Comparison of ENCODE assay signal across 8 cellular contexts in genomic region chr11:120211522-120212258, GRCh38. TPM values are rescaled to one million over a fixed set of nuclear protein-coding genes. Genes with fewer than 3 reads are reported as not detected.
A peak's percentile ranks its signal among the peaks of the same experiment; 100 is the strongest.
DNase-seq lines count a peak whose midpoint lies in the region; ATAC-seq, FAIRE-seq and TF ChIP-seq lines count a peak whose summit lies in the region.

No MANE protein-coding gene starts in this region.

- POLR2A ChIA-PET in K562 (lab: Yijun Ruan, JAX): interaction anchor here (1.1 kb wide), 1 partner anchor 18 kb away, joined by 8 read pairs; no protein-coding TSS in a partner anchor

- 0 out of 3 replicates have a peak, but pooled peaks cover 3% of the 10 kb centered on the region for H3K36me3 ChIP-seq in K562 (ENCODE audit: control insufficient read depth, insufficient read depth, low read length)
- H3K36me3 ChIP-seq in mesenchymal stem cell (ENCODE audit: control insufficient read depth in 1 of 2, insufficient read depth in 2 of 2, low read depth in 1 of 2, low read length in 2 of 2): peaks cover 7 to 26% of the 10 kb centered on the region in 2 experiments

- no peaks in the 10 kb centered on the region for H3K9me3 ChIP-seq in K562 (replicated peaks; ENCODE audit: control insufficient read depth, insufficient read depth, low read depth, low read length)
- no peaks in the 10 kb centered on the region for H3K9me3 ChIP-seq in mesenchymal stem cell (ENCODE audit: control insufficient read depth, low read length)

- peaks cover under 1% of the 10 kb centered on the region; the same call in 1 of the 2 replicates for H4K20me1 ChIP-seq in K562 (replicated peaks; ENCODE audit: control insufficient read depth, insufficient read depth, low read length)

- no peaks in the 10 kb centered on the region for H3K9me3 Mint-ChIP-seq in CD14-positive monocyte

- peak overlapping the region; percentile 80 for H4K91ac ChIP-seq in mesenchymal stem cell (ENCODE audit: low read length)

- H3K9me1 ChIP-seq in K562 (ENCODE audit: control insufficient read depth, insufficient read depth, low read length): no peaks in the 10 kb centered on the region

- H3K9ac ChIP-seq in K562 (ENCODE audit: insufficient read depth in 1 of 2, low read depth in 2 of 2, low read length in 2 of 2): peak overlapping the region; percentile 64 to 93
- peak overlapping the region; percentile 97 for H3K9ac ChIP-seq in mesenchymal stem cell (ENCODE audit: low read length)

- H3K79me1 ChIP-seq in mesenchymal stem cell (replicated peaks; ENCODE audit: low read length, poor library complexity, severe bottlenecking): peaks cover 28% of the 10 kb centered on the region

- WGBS in K562 (ENCODE audit: insufficient coverage, low coverage, missing lambda C conversion rate): 7% methylated on average over 13 of the region's 18 CpGs
- 3% methylated on average over 18 of the region's 18 CpGs for WGBS in mesenchymal stem cell

- intact Hi-C loops in CD14-positive monocyte (cut with micrococcal nuclease) (no loop called here), K562 (cut with micrococcal nuclease) (loop anchor here (10.0 kb wide), 1 partner anchor 857 kb away; no protein-coding TSS in a partner anchor)

- peak overlapping the region; percentile 65 for H2BK120ac ChIP-seq in mesenchymal stem cell (ENCODE audit: low read depth, low read length)

- H2BK5ac ChIP-seq in mesenchymal stem cell (ENCODE audit: low read depth, low read length, poor library complexity, severe bottlenecking): no peak overlapping the region

- in situ Hi-C loops in K562 (cut with MboI): no loop called here

- BruUV-seq in K562 (replicated peaks; lab: Mats Ljungman, UMichigan): no TSS peak

- H3K79me2 ChIP-seq in K562 (ENCODE audit: control insufficient read depth, insufficient read depth, low read length): peaks cover 4% of the 10 kb centered on the region; the same call in 1 of the 3 replicates

- peak overlapping the region; percentile 55 for H2BK15ac ChIP-seq in mesenchymal stem cell (ENCODE audit: low read depth, poor library complexity, severe bottlenecking)

- H3K23ac ChIP-seq in mesenchymal stem cell (ENCODE audit: low read length in 2 of 2): peak overlapping the region; percentile 4 to 96

- H3K27ac ChIP-seq in HL-60 (replicated peaks): peak overlapping the region; percentile 45
- H3K27ac ChIP-seq in K562 (ENCODE audit: extremely low read depth, low read depth, low read length): peak overlapping the region; percentile 70
- no peak overlapping the region for H3K27ac ChIP-seq in mesenchymal stem cell (ENCODE audit: low read length, poor library complexity, severe bottlenecking)

- no peak for DNase-seq in CD14-positive monocyte (ENCODE audit: low spot score)
- no peak for DNase-seq in HL-60 (ENCODE audit: low read depth in 1 of 2, low spot score in 1 of 2)
- DNase-seq in K562 (ENCODE audit: extremely low read depth in 1 of 4, low spot score in 3 of 4): peak in 2 of 4 experiments; percentile 18 to 31
- peak; percentile 48 for DNase-seq in mesenchymal stem cell
- DNase-seq in GM19239 (ENCODE audit: insufficient read length, low spot score): no peak
- DNase-seq in mesenteric fat pad (ENCODE audit: low spot score): no peak
- no peak for DNase-seq in stimulated activated naive CD4-positive, alpha-beta T cell treated with Interleukin-2 at 50 U/mL for 16 hours (lab: John Stamatoyannopoulos, UW)

- TF ChIP-seq POLR2A in K562 (conservative IDR thresholded peaks at IDR 0.05): no peak

- H3K4me1 Mint-ChIP-seq in CD14-positive monocyte: peaks cover 62% of the 10 kb centered on the region

- peak overlapping the region; percentile 75 to 90 for H3K18ac ChIP-seq in mesenchymal stem cell (ENCODE audit: low read depth in 1 of 2, low read length in 2 of 2)

- H2BK12ac ChIP-seq in mesenchymal stem cell (ENCODE audit: low read length in 2 of 2): peak overlapping the region in 1 of 2 experiments; percentile 85

- peak overlapping the region in 1 of 2 experiments; percentile 96 for H3K14ac ChIP-seq in mesenchymal stem cell (ENCODE audit: low read length in 2 of 2)

- H4K8ac ChIP-seq in mesenchymal stem cell (ENCODE audit: low read length): no peak overlapping the region

- peak overlapping the region; percentile 63 for H3K4me2 ChIP-seq in K562 (ENCODE audit: insufficient read depth, low read length)
- H3K4me2 ChIP-seq in mesenchymal stem cell (ENCODE audit: low read length, poor library complexity, severe bottlenecking): peak overlapping the region; percentile 90

- H3K4ac ChIP-seq in mesenchymal stem cell (ENCODE audit: low read depth in 1 of 2, low read length in 2 of 2): peak overlapping the region; percentile 29 to 68

- no peaks in the 10 kb centered on the region for H3K27me3 ChIP-seq in HL-60 (ENCODE audit: insufficient read depth, poor library complexity, severe bottlenecking)
- peaks cover 0 to 8% of the 10 kb centered on the region in 2 experiments; a peak in 2 of 5 replicates for H3K27me3 ChIP-seq in K562 (ENCODE audit: control insufficient read depth in 2 of 2, insufficient read depth in 2 of 2, low read length in 2 of 2)
- no peaks in the 10 kb centered on the region for H3K27me3 ChIP-seq in mesenchymal stem cell (ENCODE audit: control insufficient read depth in 1 of 2, insufficient read depth in 1 of 2, low read length in 2 of 2)

- H3K36me3 Mint-ChIP-seq in CD14-positive monocyte: peaks cover 30 to 35% of the 10 kb centered on the region in 2 donors

- TF ChIP-seq RAD21 in K562 (CRISPR knock-in tag; conservative IDR thresholded peaks at IDR 0.05 in 1 of 2, IDR thresholded peaks at IDR 0.05 in 1 of 2): no peak

- H3K4me3 ChIP-seq in HL-60 (replicated peaks; ENCODE audit: insufficient read depth, low read length): peak overlapping the region; percentile 57
- peak overlapping the region; percentile 58 for H3K4me3 ChIP-seq in K562
- H3K4me3 ChIP-seq in mesenchymal stem cell (ENCODE audit: insufficient read depth in 1 of 2, low read depth in 1 of 2, low read length in 2 of 2): peak overlapping the region; percentile 91 to 96

- no peak for TF ChIP-seq EP300 in K562 (IDR thresholded peaks at IDR 0.05; ENCODE audit: low read length)

- H2AK5ac ChIP-seq in mesenchymal stem cell (ENCODE audit: low read length, severe bottlenecking): peak overlapping the region; percentile 41

- H2AFZ ChIP-seq in K562 (ENCODE audit: low read depth, low read length) (peak overlapping the region; percentile 90), mesenchymal stem cell (ENCODE audit: low read depth, low read length) (peak overlapping the region; percentile 68)

- no peak for FAIRE-seq in K562 (lab: Jason Lieb, UNC)
- FAIRE-seq in GM19239 (lab: Jason Lieb, UNC): no peak

- H3K27ac Mint-ChIP-seq in CD14-positive monocyte: peak overlapping the region; percentile 30 to 96 (median 88)

- H3K4me3 Mint-ChIP-seq in CD14-positive monocyte: peak overlapping the region; percentile 96 to 99

- CTCF ChIA-PET in K562 (lab: Yijun Ruan, JAX; ENCODE audit: low intra/inter-chr PET ratio): no interaction called here

- H3K4me1 ChIP-seq in K562 (replicated peaks in 1 of 2; ENCODE audit: control insufficient read depth in 2 of 2, insufficient read depth in 2 of 2, low read length in 2 of 2): peaks cover 19 to 28% of the 10 kb centered on the region in 2 experiments; a peak in 4 of 5 replicates
- peaks cover 29% of the 10 kb centered on the region for H3K4me1 ChIP-seq in mesenchymal stem cell (ENCODE audit: control insufficient read depth, insufficient read depth, low read depth, low read length)

- TF ChIP-seq CTCF in CD14-positive monocyte (IDR thresholded peaks at IDR 0.05): no peak
- TF ChIP-seq CTCF in HL-60 (IDR thresholded peaks at IDR 0.05; ENCODE audit: insufficient read depth, low read length): no peak
- TF ChIP-seq CTCF in K562 (IDR thresholded peaks at IDR 0.05 in 2 of 3, conservative IDR thresholded peaks at IDR 0.05 in 1 of 3; ENCODE audit: insufficient read depth in 2 of 3, low read depth in 1 of 3, low read length in 3 of 3): no peak

- peak; percentile 9 for ATAC-seq in K562
- no peak for ATAC-seq in HG02981 (IDR thresholded peaks at IDR 0.05; ENCODE audit: unreplicated experiment)

- peaks cover 1 to 3% (median 3%) of the 10 kb centered on the region in 3 donors for H3K27me3 Mint-ChIP-seq in CD14-positive monocyte (ENCODE audit: low read depth in 3 of 3)

RNA-seq across cellular contexts. Expression of gene OAF, which starts 0.9 kb away (rescaled TPM):
- polyA plus RNA-seq in CD14-positive monocyte (10 to 100 TPM; 31.5 to 49.2 TPM), K562 (2011; rRNA removed) (5.7 and 9.5 TPM in 2 replicates), K562 (2014; fragmentation: Illumina TruSeq; extraction: Trizol) (11.7 and 12.0 TPM in 2 replicates), K562 (2014; fragmentation: Nextera tagmentation; extraction: Ambion mirVana) (1 to 10 TPM; 1.1 to 1.4 TPM), K562 (2014; rRNA removed) (14.5 and 17.3 TPM in 2 replicates)
- 6.8 and 14.7 TPM in 2 replicates for total RNA-seq in K562 (2011; cell fraction: chromatin; rRNA removed; ENCODE audit: low replicate concordance)
- total RNA-seq in K562 (2011; cell fraction: nucleolus; rRNA removed): 12.0 and 19.3 TPM in 2 replicates
- total RNA-seq in K562 (2011; cell fraction: nucleoplasm; rRNA removed): 12.0 and 15.3 TPM in 2 replicates
- total RNA-seq in K562 (2014; rRNA removed) (13.8 and 19.8 TPM in 2 replicates), K562 (2014; rRNA removed; fragmentation: Illumina TruSeq; extraction: Trizol) (4.1 and 6.3 TPM in 2 replicates), K562 (2015; rRNA removed; fragmentation: Illumina TruSeq; extraction: Trizol) (7.5 and 8.3 TPM in 2 replicates), K562 (2021) (20.8 and 21.6 TPM in 2 replicates), mesenteric fat pad (68.4 TPM)
- polyA plus RNA-seq in K562 (2011; cell fraction: cytosol; rRNA removed): 11.5 and 20.7 TPM in 2 replicates
- 5.5 and 8.3 TPM in 2 replicates for polyA plus RNA-seq in K562 (2011; cell fraction: nucleus; rRNA removed)
- 8.4 and 16.9 TPM in 2 replicates for polyA plus RNA-seq in K562 (2012)
- polyA minus RNA-seq in K562 (2011; rRNA and poly(A)+ RNA removed): 2.8 and 3.0 TPM in 2 replicates
- 6.1 and 8.7 TPM in 2 replicates for polyA minus RNA-seq in K562 (2011; cell fraction: cytosol; rRNA and poly(A)+ RNA removed)
- polyA minus RNA-seq in K562 (2011; cell fraction: nucleus; rRNA and poly(A)+ RNA removed): 3.4 and 4.4 TPM in 2 replicates
- polyA plus RNA-seq in mesenchymal stem cell (2013, experiment 1 of 2): 50.9 TPM
- 50.4 TPM for polyA plus RNA-seq in mesenchymal stem cell (2013, experiment 2 of 2)

RNA-seq across cellular contexts. Expression of gene POU2F3, which starts 28.2 kb away (rescaled TPM):
- polyA plus RNA-seq in CD14-positive monocyte: under 1 TPM in 1 of 2 donors, not detected in 1; 0.54 TPM
- not detected in 2 replicates for total RNA-seq in K562 (2011; cell fraction: chromatin; rRNA removed; ENCODE audit: low replicate concordance)
- total RNA-seq in K562 (2011; cell fraction: nucleolus; rRNA removed): not detected in 2 replicates
- total RNA-seq in K562 (2011; cell fraction: nucleoplasm; rRNA removed): not detected in 2 replicates
- not detected in 2 replicates for total RNA-seq in K562 (2014; rRNA removed)
- not detected in 2 replicates for total RNA-seq in K562 (2014; rRNA removed; fragmentation: Illumina TruSeq; extraction: Trizol)
- total RNA-seq in K562 (2015; rRNA removed; fragmentation: Illumina TruSeq; extraction: Trizol): not detected in 2 replicates
- total RNA-seq in K562 (2021): not detected in 2 replicates
- not detected in 2 replicates for polyA plus RNA-seq in K562 (2011; rRNA removed)
- polyA plus RNA-seq in K562 (2011; cell fraction: cytosol; rRNA removed): not detected in 2 replicates
- not detected in 2 replicates for polyA plus RNA-seq in K562 (2011; cell fraction: nucleus; rRNA removed)
- polyA plus RNA-seq in K562 (2012): not detected in 2 replicates
- not detected in 2 replicates for polyA plus RNA-seq in K562 (2014; fragmentation: Illumina TruSeq; extraction: Trizol)
- not detected for polyA plus RNA-seq in K562 (2014; fragmentation: Nextera tagmentation; extraction: Ambion mirVana)
- not detected in 2 replicates for polyA plus RNA-seq in K562 (2014; rRNA removed)
- polyA minus RNA-seq in K562 (2011; rRNA and poly(A)+ RNA removed): not detected in 2 replicates
- polyA minus RNA-seq in K562 (2011; cell fraction: cytosol; rRNA and poly(A)+ RNA removed): not detected in 2 replicates
- not detected in 2 replicates for polyA minus RNA-seq in K562 (2011; cell fraction: nucleus; rRNA and poly(A)+ RNA removed)
- 0.04 TPM for polyA plus RNA-seq in mesenchymal stem cell (2013, experiment 1 of 2)
- polyA plus RNA-seq in mesenchymal stem cell (2013, experiment 2 of 2): 0.04 TPM
- 0.19 TPM for total RNA-seq in mesenteric fat pad
